ENCODE assay signal across 8 cellular contexts in the genomic region with DNA sequence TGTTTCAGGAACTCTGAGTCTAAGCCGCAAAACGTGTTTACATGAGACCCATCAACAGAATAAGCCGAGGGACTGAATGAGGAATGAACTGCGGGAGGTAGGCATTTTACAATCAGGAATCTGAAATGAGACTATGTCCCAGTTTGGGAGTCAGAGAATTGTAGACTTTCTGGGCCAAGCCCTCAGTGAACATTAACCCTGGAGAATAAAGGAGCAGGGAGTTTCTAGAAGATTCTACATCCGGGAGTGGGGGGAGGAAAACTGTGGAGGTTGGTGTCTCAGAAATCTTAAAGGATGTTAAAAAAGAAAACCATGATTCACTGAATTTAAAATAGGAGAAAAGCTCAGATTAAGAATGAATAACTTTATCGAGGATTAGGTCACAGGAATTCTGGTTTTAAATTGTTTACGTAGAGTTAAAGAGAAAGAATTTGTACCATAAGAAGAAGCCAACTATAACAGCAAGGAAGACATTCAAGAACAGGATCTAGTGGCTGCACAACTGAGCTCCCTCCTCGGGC. TPM values are rescaled to one million over a fixed set of nuclear protein-coding genes. Genes with fewer than 3 reads are reported as not detected.
DNase-seq lines count a peak whose midpoint lies in the region; ATAC-seq and TF ChIP-seq lines count a peak whose summit lies in the region.

No MANE protein-coding gene starts in this region.

- no peaks in the 10 kb centered on the region for H3K9me3 ChIP-seq in BLaER1

- H3K9me3 Mint-ChIP-seq in progenitor cell of endocrine pancreas (ENCODE audit: low read depth), result no peaks in the 10 kb centered on the region

- intact Hi-C loops in posterior cingulate gyrus (cut with DNase I), result no loop called here

- peaks cover 45% of the 10 kb centered on the region for H3K4me1 Mint-ChIP-seq in progenitor cell of endocrine pancreas (ENCODE audit: low read depth)

- H3K27me3 ChIP-seq in BLaER1, result no peaks in the 10 kb centered on the region

- peaks cover 59% of the 10 kb centered on the region for H3K4me1 ChIP-seq in BLaER1

- no peak overlapping the region for H3K27ac ChIP-seq in BLaER1

- H3K4me3 Mint-ChIP-seq in progenitor cell of endocrine pancreas (ENCODE audit: low read depth), result peak overlapping the region; percentile 54

- DNase-seq in glomerular visceral epithelial cell (ENCODE audit: extremely low spot score), result peak; percentile 56
- DNase-seq in progenitor cell of endocrine pancreas (ENCODE audit: low spot score, unreplicated experiment), result no peak
- no peak for DNase-seq in posterior cingulate gyrus
- no peak for DNase-seq in iPS-NIHi11 (ENCODE audit: low spot score)

- peak overlapping the region; percentile 96 for H3K27ac Mint-ChIP-seq in progenitor cell of endocrine pancreas

- H3K4me2 ChIP-seq in BLaER1, result peak overlapping the region; percentile 53

- H3K9ac ChIP-seq in BLaER1, result 0 out of 2 replicates have a peak overlapping the region, but pooled peaks have one; percentile 23

- TF ChIP-seq CTCF in WI38 (IDR thresholded peaks at IDR 0.05; ENCODE audit: low read depth, low read length) (no peak), progenitor cell of endocrine pancreas (IDR thresholded peaks at IDR 0.05; ENCODE audit: unreplicated experiment) (no peak)

- peaks cover 3% of the 10 kb centered on the region for H3K36me3 Mint-ChIP-seq in progenitor cell of endocrine pancreas (ENCODE audit: insufficient read depth)

- no peak for ATAC-seq in HG02759 (IDR thresholded peaks at IDR 0.05; ENCODE audit: unreplicated experiment)
- ATAC-seq in GM21619 (IDR thresholded peaks at IDR 0.05; ENCODE audit: unreplicated experiment), result no peak

- H4K20me1 ChIP-seq in BLaER1, result no peaks in the 10 kb centered on the region

- H3K27me3 Mint-ChIP-seq in progenitor cell of endocrine pancreas, result no peaks in the 10 kb centered on the region

- no peaks in the 10 kb centered on the region for H3K36me3 ChIP-seq in BLaER1

- no peak overlapping the region for H3K4me3 ChIP-seq in BLaER1
- peak overlapping the region; percentile 52 for H3K4me3 ChIP-seq in WI38 (ENCODE audit: low read depth, low read length)

RNA-seq across cellular contexts. Expression of a gene that starts 18.5 kb away (rescaled TPM):
- 24.2 and 24.8 TPM in 2 replicates for total RNA-seq in progenitor cell of endocrine pancreas

RNA-seq across cellular contexts. Expression of a gene that starts 43.6 kb away (rescaled TPM):
- not detected in 2 replicates for total RNA-seq in progenitor cell of endocrine pancreas
